25 cellular contexts compared by ENCODE assay signal in genomic region chr3:132382688-132383194, GRCh38.
"Had no signal": no experiment of that assay in that cellular context is flagged by ENCODE, and none has a peak within 500 bp of the region (broad histone marks: within the 10 kb centered on the region; RNA-seq: fewer than 3 reads in every experiment).

No MANE protein-coding gene starts in this region.

- H3K9me3 ChIP-seq: adrenal gland, body of pancreas, psoas muscle, suprapubic skin, tibial artery, upper lobe of right lung had no signal

- H3K4me3 ChIP-seq: adrenal gland, body of pancreas, coronary artery, dorsolateral prefrontal cortex, psoas muscle, suprapubic skin, tibial artery, upper lobe of right lung had no signal

- H3K27ac Mint-ChIP-seq: activated naive CD4-positive, alpha-beta T cell treated with anti-CD3 and anti-CD28 coated beads for 36 hours; activated naive CD8-positive, alpha-beta T cell treated with anti-CD3 and anti-CD28 coated beads for 36 hours; activated T-cell treated with anti-CD3 and anti-CD28 coated beads, Interleukin-2, amount 50 U/mL, for 72 hours; naive thymus-derived CD4-positive, alpha-beta T cell had no signal

- H3K36me3 Mint-ChIP-seq: activated naive CD8-positive, alpha-beta T cell treated with anti-CD3 and anti-CD28 coated beads for 36 hours had no signal

- H3K4me3 Mint-ChIP-seq: activated naive CD4-positive, alpha-beta T cell treated with anti-CD3 and anti-CD28 coated beads for 36 hours; activated naive CD8-positive, alpha-beta T cell treated with anti-CD3 and anti-CD28 coated beads for 36 hours; activated T-cell treated with anti-CD3 and anti-CD28 coated beads, Interleukin-2, amount 50 U/mL, for 72 hours; naive thymus-derived CD4-positive, alpha-beta T cell had no signal

- H3K27me3 ChIP-seq: body of pancreas, suprapubic skin, upper lobe of right lung had no signal

- H2AFZ ChIP-seq: parathyroid adenoma had no signal

- H3K36me3 ChIP-seq: adrenal gland, suprapubic skin, tibial artery, upper lobe of right lung had no signal

- H3K27ac ChIP-seq: adrenal gland, body of pancreas, coronary artery, dorsolateral prefrontal cortex, parathyroid adenoma, psoas muscle, suprapubic skin, tibial artery, upper lobe of right lung had no signal

- H3K9ac ChIP-seq: parathyroid adenoma had no signal

- DNase-seq: activated CD4-positive, alpha-beta T cell treated with anti-CD3 and anti-CD28 coated beads for 4 hours; activated CD4-positive, alpha-beta T cell treated with anti-CD3 and anti-CD28 coated beads, Interleukin-2, amount 50 U/mL, for 4 hours; activated effector memory CD4-positive, alpha-beta T cell treated with anti-CD3 and anti-CD28 coated beads, Interleukin-2, amount 50 U/mL, for 16 hours; activated naive CD4-positive, alpha-beta T cell treated with anti-CD3 and anti-CD28 coated beads for 36 hours; activated naive CD8-positive, alpha-beta T cell treated with anti-CD3 and anti-CD28 coated beads for 36 hours; activated T-cell treated with anti-CD3 and anti-CD28 coated beads for 4 hours; activated T-cell treated with anti-CD3 and anti-CD28 coated beads, Interleukin-2, amount 50 U/mL, for 72 hours; adrenal gland; aorta; body of pancreas; dorsolateral prefrontal cortex; effector memory CD4-positive, alpha-beta T cell; head of caudate nucleus; midbrain; naive thymus-derived CD4-positive, alpha-beta T cell; occipital lobe; psoas muscle; stimulated activated CD4-positive, alpha-beta T cell treated with anti-CD3 and anti-CD28 coated beads, Interleukin-15, amount 100 ng/mL, for 24 hours; stimulated activated CD4-positive, alpha-beta T cell treated with anti-CD3 and anti-CD28 coated beads, Interleukin-2, amount 100 ng/mL, for 24 hours; stimulated activated naive CD4-positive, alpha-beta T cell; tibial artery; upper lobe of right lung had no signal

- H3K9me3 Mint-ChIP-seq: activated naive CD4-positive, alpha-beta T cell treated with anti-CD3 and anti-CD28 coated beads for 36 hours; activated T-cell treated with anti-CD3 and anti-CD28 coated beads, Interleukin-2, amount 50 U/mL, for 72 hours had no signal

- H3K79me2 ChIP-seq: parathyroid adenoma had no signal

- H3K4me1 ChIP-seq: adrenal gland, body of pancreas, parathyroid adenoma, psoas muscle, suprapubic skin, tibial artery, upper lobe of right lung had no signal
